ENCODE assay signal across 10 cellular contexts in genomic region chr18:74654637-74655036, GRCh38. TPM values are rescaled to one million over a fixed set of nuclear protein-coding genes. Genes with fewer than 3 reads are reported as not detected.
DNase-seq lines count a peak whose midpoint lies in the region; ATAC-seq, FAIRE-seq and TF ChIP-seq lines count a peak whose summit lies in the region.
"Had no signal": no experiment of that assay in that cellular context is flagged by ENCODE, and none has a peak within 500 bp of the region (broad histone marks: within the 10 kb centered on the region; RNA-seq: fewer than 3 reads in every experiment).

No MANE protein-coding gene starts in this region.

- TF ChIP-seq POLR2A in GM12878 (IDR thresholded peaks at IDR 0.05; ENCODE audit: low read depth, low read length) (no peak), uterus (IDR thresholded peaks at IDR 0.05) (no peak)

- no peak overlapping the region for H3K27ac ChIP-seq in GM12878 (ENCODE audit: control insufficient read depth, insufficient read depth)
- no peak overlapping the region for H3K27ac ChIP-seq in pancreas
- H3K27ac ChIP-seq in uterus = no peak overlapping the region
- H3K27ac ChIP-seq: BLaER1 treated with 17β-estradiol and CSF1 and Interleukin-3, amounts not matched to agents 10 nM and 100 nM had no signal

- ATAC-seq in GM12878 (peak; percentile 64), pancreas (no peak), GM18867 (IDR thresholded peaks at IDR 0.05; ENCODE audit: unreplicated experiment) (no peak), HG02763 (IDR thresholded peaks at IDR 0.05; ENCODE audit: unreplicated experiment) (no peak)

- TF ChIP-seq CTCF in GM12878 (IDR thresholded peaks at IDR 0.05 in 2 of 3, conservative IDR thresholded peaks at IDR 0.05 in 1 of 3; ENCODE audit: control insufficient read depth in 2 of 3, extremely low read depth in 1 of 3, insufficient read depth in 1 of 3, low read depth in 3 of 3, low read length in 3 of 3) = peak in 1 of 3 experiments; percentile 10; a peak in 1 of 6 replicates
- no peak for TF ChIP-seq CTCF in pancreas (IDR thresholded peaks at IDR 0.05)
- TF ChIP-seq CTCF in uterus (IDR thresholded peaks at IDR 0.05) = no peak

- intact Hi-C loops in GM12878 (cut with micrococcal nuclease; ENCODE audit: unreplicated experiment) = loop anchor here (5.0 to 10.0 kb wide), 3 partner anchors 220 to 1690 kb away; partner anchors contain the start of gene TSHZ1
- intact Hi-C loops in pancreas (cut with DNase I) = loop anchor here in 1 of 3 donors (10.0 kb wide), 1 partner anchor 1690 kb away; no protein-coding TSS in a partner anchor
- intact Hi-C loops in uterus (cut with DNase I; ENCODE audit: low total_unique reads) = no loop called here

- H3K9me3 ChIP-seq in GM12878 (replicated peaks; ENCODE audit: control insufficient read depth, insufficient read depth, low read length) (no peaks in the 10 kb centered on the region), pancreas (no peaks in the 10 kb centered on the region), uterus (no peaks in the 10 kb centered on the region)
- H3K9me3 ChIP-seq: BLaER1 treated with 17β-estradiol and CSF1 and Interleukin-3, amounts not matched to agents 10 nM and 100 nM had no signal

- no peak overlapping the region for H3K9ac ChIP-seq in GM12878 (ENCODE audit: control insufficient read depth, insufficient read depth, low read length)
- H3K9ac ChIP-seq: BLaER1 treated with 17β-estradiol and CSF1 and Interleukin-3, amounts not matched to agents 10 nM and 100 nM had no signal

- whole genome bisulfite sequencing in GM12878 (ENCODE audit: insufficient coverage, insufficient replicate concordance, low lambda C conversion rate, missing lambda C conversion rate) = 30% methylated on average over 2 of the region's 2 CpGs
- WGBS in pancreas, 2 donors = 70 to 75% methylated on average over 2 of the region's 2 CpGs

- BruUV-seq in GM12878 (replicated peaks; lab: Mats Ljungman, UMichigan) = no TSS peak

- DNase-seq in NCI-H1436 treated with DMSO at 0.1 percent for 48 hours (lab: John Stamatoyannopoulos, UW) (peak; percentile 20), NCI-H1436 (lab: John Stamatoyannopoulos, UW) (no peak), NCI-H2081 treated with DMSO at 0.1 percent for 48 hours (lab: John Stamatoyannopoulos, UW) (peak; percentile 45), GM12878 (ENCODE audit: low read depth, low spot score) (no peak), pancreas (no peak), uterus (no peak)
- DNase-seq: activated CD4-positive, CD25-positive, alpha-beta regulatory T cell had no signal

- SMC1A ChIA-PET in GM12878 (lab: Charles Lee; ENCODE audit: uncharacterized antibody, unreplicated experiment) = interaction anchor here (1.0 to 3.5 kb wide), 5 partner anchors 11 to 824 kb away, joined by 3 to 32 read pairs (median 8); no protein-coding TSS in a partner anchor

- FAIRE-seq in GM12878 (lab: Jason Lieb, UNC) = no peak
- peak; percentile 92 for FAIRE-seq in pancreas (lab: Jason Lieb, UNC)

- H3K36me3 ChIP-seq in GM12878 (ENCODE audit: control insufficient read depth in 2 of 2, insufficient read depth in 2 of 2, low read length in 1 of 2) (no peaks in the 10 kb centered on the region), pancreas (no peaks in the 10 kb centered on the region), uterus (no peaks in the 10 kb centered on the region)

- CTCF ChIA-PET in GM12878 (lab: Yijun Ruan, JAX) = interaction anchor here (0.6 to 3.5 kb wide), 7 partner anchors 24 to 1076 kb away, joined by 3 to 38 read pairs (median 5); no protein-coding TSS in a partner anchor

- RAD21 ChIA-PET in GM12878 (lab: Charles Lee; ENCODE audit: unreplicated experiment) = interaction anchor here (2.6 kb wide), 1 partner anchor 825 kb away, joined by 14 read pairs; no protein-coding TSS in a partner anchor

- in situ Hi-C loops in GM12878 (cut with MboI) = loop anchor here (25.0 kb wide), 1 partner anchor 308 kb away; no protein-coding TSS in a partner anchor

- no peaks in the 10 kb centered on the region for H3K79me2 ChIP-seq in GM12878 (ENCODE audit: control insufficient read depth, insufficient read depth, low read length)

- no peak overlapping the region for H2AFZ ChIP-seq in GM12878 (ENCODE audit: control insufficient read depth, low read depth, low read length)

- TF ChIP-seq EP300 in GM12878 (IDR thresholded peaks at IDR 0.05; ENCODE audit: borderline replicate concordance in 1 of 2, control insufficient read depth in 1 of 2, low read depth in 2 of 2, low read length in 2 of 2) = no peak

- H3K4me3 ChIP-seq in GM12878 (no peak overlapping the region), pancreas (no peak overlapping the region), uterus (no peak overlapping the region)
- H3K4me3 ChIP-seq: BLaER1 treated with 17β-estradiol and CSF1 and Interleukin-3, amounts not matched to agents 10 nM and 100 nM had no signal

- H3K4me1 ChIP-seq in GM12878 (ENCODE audit: control insufficient read depth, insufficient read depth, low read length) (no peaks in the 10 kb centered on the region), pancreas (no peaks in the 10 kb centered on the region), uterus (no peaks in the 10 kb centered on the region)

- H3K27me3 ChIP-seq in GM12878 (replicated peaks in 1 of 2; ENCODE audit: control insufficient read depth in 2 of 2, insufficient read depth in 2 of 2, low read length in 1 of 2) = no peaks in the 10 kb centered on the region
- H3K27me3 ChIP-seq in pancreas = no peaks in the 10 kb centered on the region
- H3K27me3 ChIP-seq in uterus = no peaks in the 10 kb centered on the region
- H3K27me3 ChIP-seq: BLaER1 treated with 17β-estradiol and CSF1 and Interleukin-3, amounts not matched to agents 10 nM and 100 nM had no signal

- POLR2A ChIA-PET in GM12878 (lab: Charles Lee) = no interaction called here

- peak; percentile 41 for TF ChIP-seq RAD21 in GM12878 (IDR thresholded peaks at IDR 0.05; ENCODE audit: insufficient read depth, low read depth, low read length)

- no peak overlapping the region for H3K4me2 ChIP-seq in GM12878 (ENCODE audit: control insufficient read depth, insufficient read depth)
- H3K4me2 ChIP-seq: BLaER1 treated with 17β-estradiol and CSF1 and Interleukin-3, amounts not matched to agents 10 nM and 100 nM had no signal

- H4K20me1 ChIP-seq in GM12878 (ENCODE audit: control insufficient read depth, insufficient read depth) = no peaks in the 10 kb centered on the region

TF ChIP-seq in GM12878, 131 proteins besides CTCF, POLR2A, EP300 and RAD21:
- TF ChIP-seq SMC3 (IDR thresholded peaks at IDR 0.05; ENCODE audit: borderline replicate concordance, low read length) = peak; percentile 32; the same call in 1 of the 2 replicates
- no peak for TF ChIP-seq IRF3 (IDR thresholded peaks at IDR 0.05)

RNA-seq across cellular contexts. Expression of gene ZNF407, which starts 57.0 kb away (rescaled TPM):
- total RNA-seq in GM12878 (2013; cell fraction: nucleolus; rRNA removed) = 81.4 and 81.8 TPM in 2 replicates
- total RNA-seq in GM12878 (2014; rRNA removed) (10.1 and 11.2 TPM in 2 replicates), GM12878 (2014; rRNA removed; fragmentation: Illumina TruSeq; extraction: Trizol) (11.0 TPM in 2 replicates), GM12878 (2021) (10.3 and 11.6 TPM in 2 replicates), pancreas (1 to 10 TPM; 4.5 to 10.0 (median 5.5) TPM), uterus (10 to 100 TPM; 10.6 to 38.9 (median 23.7) TPM)
- polyA plus RNA-seq in GM12878 (2011; ENCODE audit: low read depth) = 2.1 TPM
- polyA plus RNA-seq in GM12878 (2011; rRNA removed) (3.9 and 4.5 TPM in 2 replicates), GM12878 (2014; fragmentation: Illumina TruSeq; extraction: Trizol) (4.8 and 5.7 TPM in 2 replicates), GM12878 (2014; fragmentation: Nextera tagmentation; extraction: Ambion mirVana) (under 1 TPM; 0.69 to 0.88 TPM), GM12878 (2014; rRNA removed) (4.1 and 4.7 TPM in 2 replicates), GM12878 (2016; fragmentation: Nextera tagmentation; extraction: Ambion mirVana) (1 to 10 TPM; 5.8 to 6.3 TPM), pancreas (1 to 10 TPM; 2.7 to 2.8 TPM)
- polyA plus RNA-seq in GM12878 (2011; cell fraction: cytosol; rRNA removed) = 3.0 and 4.1 TPM in 2 replicates
- 7.4 and 10.7 TPM in 2 replicates for polyA plus RNA-seq in GM12878 (2011; cell fraction: nucleus; rRNA removed)
- 2.9 and 3.1 TPM in 2 replicates for polyA plus RNA-seq in GM12878 (2012)
- 32.5 and 34.8 TPM in 2 replicates for polyA minus RNA-seq in GM12878 (2011; rRNA and poly(A)+ RNA removed)
- 4.3 and 7.4 TPM in 2 replicates for polyA minus RNA-seq in GM12878 (2011; cell fraction: cytosol; rRNA and poly(A)+ RNA removed)
- polyA minus RNA-seq in GM12878 (2011; cell fraction: nucleus; rRNA and poly(A)+ RNA removed) = 63.2 and 96.7 TPM in 2 replicates

Comparison
In these comparisons a context has a peak if more than half of its experiments do, and no peak if none do; other contexts are left out.
1. DNase-seq: peak in NCI-H1436 treated with DMSO at 0.1 percent for 48 hours (single experiment) and NCI-H2081 treated with DMSO at 0.1 percent for 48 hours (single experiment); none in NCI-H1436 (single experiment), GM12878 (single experiment), pancreas (0 of 6) and uterus (0 of 2).